26 cellular contexts compared by ENCODE assay signal in genomic region chr5:147044868-147045267, GRCh38.
"Had no signal": no experiment of that assay in that cellular context is flagged by ENCODE, and none has a peak within 500 bp of the region (broad histone marks: within the 10 kb centered on the region; RNA-seq: fewer than 3 reads in every experiment).

No MANE protein-coding gene starts in this region.

- H3K4me3 Mint-ChIP-seq: memory B cell; naive B cell; natural killer cell treated with Interleukin-12 subunit alpha and Interleukin-12 subunit beta and Interleukin-15 and Interleukin-18, amount 100 ng/mL, for 72 hours; neural progenitor cell; stimulated activated naive B cell treated with anti-CD40 and anti-IgM and Interleukin-4, amounts not matched to agents 10 μg/mL and 1 μg/mL and 100 μg/mL, for 72 hours; stimulated activated naive CD8-positive, alpha-beta T cell treated with anti-CD3 and anti-CD28 coated beads, Interleukin-15, Interleukin-2, amounts not matched to agents 100 ng/mL and 50 ng/mL, for 24 hours had no signal

- H3K27ac ChIP-seq: esophagus muscularis mucosa, foreskin keratinocyte, gastroesophageal sphincter, heart left ventricle, hepatocyte, neural progenitor cell, parathyroid adenoma, prostate gland, right atrium auricular region, sigmoid colon, skin epidermis, suprapubic skin, thyroid gland, vagina had no signal

- H3K36me3 Mint-ChIP-seq: memory B cell; naive B cell; natural killer cell treated with Interleukin-12 subunit alpha and Interleukin-12 subunit beta and Interleukin-15 and Interleukin-18, amount 100 ng/mL, for 72 hours; neural progenitor cell; stimulated activated naive B cell treated with anti-CD40 and anti-IgM and Interleukin-4, amounts not matched to agents 10 μg/mL and 1 μg/mL and 100 μg/mL, for 72 hours had no signal

- H3K9me3 ChIP-seq: esophagus muscularis mucosa, gastroesophageal sphincter, heart left ventricle, prostate gland, right atrium auricular region, sigmoid colon, suprapubic skin, thyroid gland, vagina had no signal

- H3K36me3 ChIP-seq: esophagus muscularis mucosa, gastroesophageal sphincter, heart left ventricle, neural progenitor cell, prostate gland, right atrium auricular region, sigmoid colon, suprapubic skin, thyroid gland, vagina had no signal

- H3K9me3 Mint-ChIP-seq: memory B cell; natural killer cell treated with Interleukin-12 subunit alpha and Interleukin-12 subunit beta and Interleukin-15 and Interleukin-18, amount 100 ng/mL, for 72 hours; neural progenitor cell; stimulated activated naive B cell treated with anti-CD40 and anti-IgM and Interleukin-4, amounts not matched to agents 10 μg/mL and 1 μg/mL and 100 μg/mL, for 72 hours; stimulated activated naive CD8-positive, alpha-beta T cell treated with anti-CD3 and anti-CD28 coated beads, Interleukin-15, Interleukin-2, amounts not matched to agents 100 ng/mL and 50 ng/mL, for 24 hours had no signal

- H3K4me3 ChIP-seq: esophagus muscularis mucosa, gastroesophageal sphincter, heart left ventricle, hepatocyte, lung, neural progenitor cell, prostate gland, right atrium auricular region, sigmoid colon, skin epidermis, suprapubic skin, thyroid gland, vagina had no signal

- H3K27me3 ChIP-seq: foreskin keratinocyte, hepatocyte, neural progenitor cell, right atrium auricular region, sigmoid colon, suprapubic skin, thyroid gland, vagina had no signal

- H3K4me1 Mint-ChIP-seq: memory B cell; naive B cell; stimulated activated naive B cell treated with anti-CD40 and anti-IgM and Interleukin-4, amounts not matched to agents 10 μg/mL and 1 μg/mL and 100 μg/mL, for 72 hours had no signal

- H3K4me2 ChIP-seq: hepatocyte, neural progenitor cell had no signal

- H3K27ac Mint-ChIP-seq: memory B cell; naive B cell; natural killer cell treated with Interleukin-12 subunit alpha and Interleukin-12 subunit beta and Interleukin-15 and Interleukin-18, amount 100 ng/mL, for 72 hours; neural progenitor cell; stimulated activated naive B cell treated with anti-CD40 and anti-IgM and Interleukin-4, amounts not matched to agents 10 μg/mL and 1 μg/mL and 100 μg/mL, for 72 hours; stimulated activated naive CD8-positive, alpha-beta T cell treated with anti-CD3 and anti-CD28 coated beads, Interleukin-15, Interleukin-2, amounts not matched to agents 100 ng/mL and 50 ng/mL, for 24 hours had no signal

- H2AFZ ChIP-seq: hepatocyte, neural progenitor cell, parathyroid adenoma had no signal

- H3K27me3 Mint-ChIP-seq: naive B cell; stimulated activated naive B cell treated with anti-CD40 and anti-IgM and Interleukin-4, amounts not matched to agents 10 μg/mL and 1 μg/mL and 100 μg/mL, for 72 hours had no signal

- H3K4me1 ChIP-seq: esophagus muscularis mucosa, foreskin keratinocyte, gastroesophageal sphincter, heart left ventricle, neural progenitor cell, parathyroid adenoma, prostate gland, right atrium auricular region, suprapubic skin, thyroid gland, vagina had no signal

- H3K79me2 ChIP-seq: hepatocyte, parathyroid adenoma had no signal

- H3K9ac ChIP-seq: neural progenitor cell, parathyroid adenoma had no signal

- ATAC-seq: foreskin keratinocyte; gastroesophageal sphincter; heart left ventricle; left lobe of liver; natural killer cell treated with Interleukin-12 subunit alpha and Interleukin-12 subunit beta and Interleukin-15 and Interleukin-18, amount 100 ng/mL, for 72 hours; stimulated activated naive B cell treated with anti-CD40 and anti-IgM and Interleukin-4, amounts not matched to agents 10 μg/mL and 1 μg/mL and 100 μg/mL, for 72 hours had no signal

- DNase-seq: effector CD8-positive, alpha-beta T cell; foreskin keratinocyte; heart left ventricle; kidney; naive B cell; sigmoid colon; stimulated activated CD4-positive, alpha-beta T cell treated with anti-CD3 and anti-CD28 coated beads, Interleukin-15, amount 100 ng/mL, for 24 hours; stimulated activated CD4-positive, alpha-beta T cell treated with anti-CD3 and anti-CD28 coated beads, Interleukin-2, amount 100 ng/mL, for 48 hours; stimulated activated naive B cell treated with anti-CD40 and anti-IgM and Interleukin-4, amounts not matched to agents 10 μg/mL and 1 μg/mL and 100 μg/mL, for 72 hours; thyroid gland; trophoblast cell had no signal
